In genomic region chr2:102892693-102893290, GRCh38 we compare ENCODE assay signal across 1 cellular context.
TF ChIP-seq lines count a peak whose summit lies in the region.

No MANE protein-coding gene starts in this region.

TF ChIP-seq in HEK293, 187 proteins besides CTCF, POLR2A, EP300 and RAD21 (continued from another document):
- TF ChIP-seq REST (tag by site-specific recombination; IDR thresholded peaks at IDR 0.05) = no peak
- TF ChIP-seq ZNF530 (tag by site-specific recombination; IDR thresholded peaks at IDR 0.05; ENCODE audit: low read depth) = no peak
